8 cellular contexts compared by ENCODE assay signal in genomic region chr1:11980676-11980972, GRCh38. TPM values are rescaled to one million over a fixed set of nuclear protein-coding genes. Genes with fewer than 3 reads are reported as not detected.
DNase-seq lines count a peak whose midpoint lies in the region; ATAC-seq and TF ChIP-seq lines count a peak whose summit lies in the region.

No MANE protein-coding gene starts in this region.

- in situ Hi-C loops in KBM-7 (cut with MboI; ENCODE audit: low pct_unique_long_range_greater_than_20kb, low sequenced_read_pairs): no loop called here

- peak overlapping the region; percentile 93 for H3K9ac ChIP-seq in iPS-18a (ENCODE audit: low read length)

- H3K27ac ChIP-seq in iPS-18a (ENCODE audit: low read length): peak overlapping the region; percentile 73
- H3K27ac ChIP-seq in stomach: peak overlapping the region; percentile 81 to 100 (median 96)

- H3K27me3 Mint-ChIP-seq in activated T-cell treated with anti-CD3 and anti-CD28 coated beads, Interleukin-2, amount 50 U/mL, for 4 hours (ENCODE audit: low read depth): no peaks in the 10 kb centered on the region

- no peak for TF ChIP-seq POLR2A in stomach (IDR thresholded peaks at IDR 0.05)

- H3K36me3 Mint-ChIP-seq in activated T-cell treated with anti-CD3 and anti-CD28 coated beads, Interleukin-2, amount 50 U/mL, for 4 hours (ENCODE audit: insufficient read depth): peaks cover 24% of the 10 kb centered on the region

- TF ChIP-seq EP300 in stomach (IDR thresholded peaks at IDR 0.05): no peak

- H3K9me3 Mint-ChIP-seq in activated T-cell treated with anti-CD3 and anti-CD28 coated beads, Interleukin-2, amount 50 U/mL, for 4 hours: no peaks in the 10 kb centered on the region

- H3K4me3 ChIP-seq in iPS-18a (ENCODE audit: low read length) (peak overlapping the region; percentile 99), stomach (peak overlapping the region; percentile 80 to 100 (median 96))

- peak overlapping the region; percentile 89 for H3K4me3 Mint-ChIP-seq in activated T-cell treated with anti-CD3 and anti-CD28 coated beads, Interleukin-2, amount 50 U/mL, for 4 hours

- no peaks in the 10 kb centered on the region for H3K27me3 ChIP-seq in iPS-18a (ENCODE audit: control insufficient read depth, insufficient read depth, low read length)
- no peaks in the 10 kb centered on the region for H3K27me3 ChIP-seq in stomach

- no peak for TF ChIP-seq CTCF in stomach (IDR thresholded peaks at IDR 0.05)

- intact Hi-C loops in stomach (cut with DNase I; ENCODE audit: low total_unique reads): no loop called here

- no peak for ATAC-seq in activated T-cell treated with anti-CD3 and anti-CD28 coated beads, Interleukin-2, amount 50 U/mL, for 4 hours
- no peak for ATAC-seq in HG02798 (IDR thresholded peaks at IDR 0.05; ENCODE audit: poor library complexity, unreplicated experiment)

- H3K9me3 ChIP-seq in iPS-18a (ENCODE audit: control insufficient read depth, low read depth, low read length): no peaks in the 10 kb centered on the region
- no peaks in the 10 kb centered on the region for H3K9me3 ChIP-seq in stomach

- H3K36me3 ChIP-seq in iPS-18a (ENCODE audit: control insufficient read depth, low read depth, low read length): peaks cover 33% of the 10 kb centered on the region
- peaks cover 16 to 48% (median 39%) of the 10 kb centered on the region in 4 donors for H3K36me3 ChIP-seq in stomach

- DNase-seq in NCI-H345 (lab: John Stamatoyannopoulos, UW) (peak; percentile 41), NCI-H345 treated with DMSO at 0.1 percent for 48 hours (lab: John Stamatoyannopoulos, UW; ENCODE audit: unreplicated experiment) (no peak), stomach (no peak), NOMO-1 (lab: John Stamatoyannopoulos, UW; ENCODE audit: unreplicated experiment in 2 of 2) (no peak), KBM-7 (no peak)
- no peak for DNase-seq in activated T-cell treated with anti-CD3 and anti-CD28 coated beads, Interleukin-2, amount 50 U/mL, for 4 hours

- H3K4me1 Mint-ChIP-seq in activated T-cell treated with anti-CD3 and anti-CD28 coated beads, Interleukin-2, amount 50 U/mL, for 4 hours (ENCODE audit: low read depth): peaks cover 36% of the 10 kb centered on the region

- 0 to 1% (median 0%) methylated on average over 12 of the region's 12 CpGs for WGBS in stomach, 5 donors

- H3K4me1 ChIP-seq in iPS-18a (ENCODE audit: control insufficient read depth, low read depth, low read length) (peaks cover 7% of the 10 kb centered on the region), stomach (peaks cover 50 to 67% (median 61%) of the 10 kb centered on the region in 4 donors)

RNA-seq across cellular contexts. Expression of gene MFN2, which starts 0.4 kb away (rescaled TPM):
- total RNA-seq in activated T-cell treated with anti-CD3 and anti-CD28 coated beads, Interleukin-2, amount 50 U/mL, for 4 hours: 100 to 1,000 TPM in 1 of 3 donors, 10 to 100 TPM in 2; 96.2 to 105 (median 96.7) TPM
- 10 to 100 TPM; 46.6 to 68.0 (median 53.6) TPM for total RNA-seq in stomach
- polyA plus RNA-seq in stomach: 10 to 100 TPM; 31.2 to 41.9 (median 37.4) TPM

RNA-seq across cellular contexts. Expression of gene MIIP, which starts 38.7 kb away (rescaled TPM):
- 10 to 100 TPM; 51.9 to 58.3 (median 53.2) TPM for total RNA-seq in activated T-cell treated with anti-CD3 and anti-CD28 coated beads, Interleukin-2, amount 50 U/mL, for 4 hours
- 100 to 1,000 TPM in 1 of 5 donors, 10 to 100 TPM in 3, 1 to 10 TPM in 1; 1.8 to 107 (median 13.2) TPM for total RNA-seq in stomach
- polyA plus RNA-seq in stomach: 10 to 100 TPM; 22.1 to 32.7 (median 25.7) TPM

RNA-seq across cellular contexts. Expression of gene PLOD1, which starts 46.1 kb away (rescaled TPM):
- 10 to 100 TPM; 11.8 to 20.4 (median 16.1) TPM for total RNA-seq in activated T-cell treated with anti-CD3 and anti-CD28 coated beads, Interleukin-2, amount 50 U/mL, for 4 hours
- total RNA-seq in stomach: 10 to 100 TPM in 4 of 5 donors, 1 to 10 TPM in 1; 8.2 to 56.2 (median 39.4) TPM
- 10 to 100 TPM in 2 of 3 donors, 1 to 10 TPM in 1; 9.8 to 39.5 (median 31.1) TPM for polyA plus RNA-seq in stomach

RNA-seq across cellular contexts. Expression of gene KIAA2013, which starts 54.4 kb away (rescaled TPM):
- 10 to 100 TPM; 31.4 to 39.3 (median 35.0) TPM for total RNA-seq in activated T-cell treated with anti-CD3 and anti-CD28 coated beads, Interleukin-2, amount 50 U/mL, for 4 hours
- 100 to 1,000 TPM in 2 of 5 donors, 10 to 100 TPM in 3; 21.0 to 525 (median 70.0) TPM for total RNA-seq in stomach
- polyA plus RNA-seq in stomach: 10 to 100 TPM; 14.4 to 28.9 (median 15.5) TPM
